15 cellular contexts compared by ENCODE assay signal in genomic region chr12:123512838-123513665, GRCh38. TPM values are rescaled to one million over a fixed set of nuclear protein-coding genes. Genes with fewer than 3 reads are reported as not detected.
A peak's percentile ranks its signal among the peaks of the same experiment; 100 is the strongest.
DNase-seq lines count a peak whose midpoint lies in the region; ATAC-seq lines count a peak whose summit lies in the region.
"Had no signal": no experiment of that assay in that cellular context is flagged by ENCODE, and none has a peak within 500 bp of the region (broad histone marks: within the 10 kb centered on the region; RNA-seq: fewer than 3 reads in every experiment).

No MANE protein-coding gene starts in this region.

- peaks cover 11 to 29% (median 21%) of the 10 kb centered on the region in 10 experiments for H3K4me1 ChIP-seq in BLaER1 treated with 17β-estradiol and CSF1 and Interleukin-3, amounts not matched to agents 10 nM and 100 nM
- H3K4me1 ChIP-seq in ectodermal cell (ENCODE audit: control insufficient read depth, insufficient read depth, low read length): no peaks in the 10 kb centered on the region
- peaks cover 21% of the 10 kb centered on the region for H3K4me1 ChIP-seq in mesenchymal stem cell (ENCODE audit: control insufficient read depth, insufficient read depth, low read depth, low read length)
- H3K4me1 ChIP-seq: Peyer's patch had no signal

- peak overlapping the region in 10 of 11 experiments; percentile 4 to 39 (median 17); a peak in 14 of 22 replicates for H3K4me2 ChIP-seq in BLaER1 treated with 17β-estradiol and CSF1 and Interleukin-3, amounts not matched to agents 10 nM and 100 nM
- no peak overlapping the region for H3K4me2 ChIP-seq in mesenchymal stem cell (ENCODE audit: low read length, poor library complexity, severe bottlenecking)

- DNase-seq in KBM-7 (peak; percentile 62), mesenchymal stem cell (no peak)
- no peak for DNase-seq in activated T-cell treated with anti-CD3 and anti-CD28 coated beads, Interleukin-2, amount 50 U/mL, for 72 hours
- DNase-seq: activated CD8-positive, alpha-beta memory T cell treated with anti-CD3 and anti-CD28 coated beads for 24 hours; caudate nucleus; GOT3; Peyer's patch; stimulated activated CD8-positive, alpha-beta memory T cell treated with anti-CD3 and anti-CD28 coated beads, Interleukin-4, amount 100 ng/mL, for 48 hours; T1000 had no signal

- H2BK120ac ChIP-seq in mesenchymal stem cell (ENCODE audit: low read depth, low read length): no peak overlapping the region

- H3K4me3 ChIP-seq in BLaER1 treated with 17β-estradiol and CSF1 and Interleukin-3, amounts not matched to agents 10 nM and 100 nM: no peak overlapping the region
- H3K4me3 ChIP-seq in ectodermal cell (ENCODE audit: insufficient read depth, low read depth, low read length) (no peak overlapping the region), mesenchymal stem cell (ENCODE audit: insufficient read depth in 1 of 2, low read depth in 1 of 2, low read length in 2 of 2) (no peak overlapping the region)
- H3K4me3 ChIP-seq: Peyer's patch had no signal

- no peaks in the 10 kb centered on the region for H3K27me3 ChIP-seq in BLaER1 treated with 17β-estradiol and CSF1 and Interleukin-3, amounts not matched to agents 10 nM and 100 nM
- H3K27me3 ChIP-seq in ectodermal cell (ENCODE audit: control insufficient read depth, insufficient read depth, low read length, poor library complexity, severe bottlenecking) (no peaks in the 10 kb centered on the region), mesenchymal stem cell (ENCODE audit: control insufficient read depth in 1 of 2, insufficient read depth in 1 of 2, low read length in 2 of 2) (no peaks in the 10 kb centered on the region)
- H3K27me3 ChIP-seq: Peyer's patch had no signal

- H3K9me3 Mint-ChIP-seq in activated T-cell treated with anti-CD3 and anti-CD28 coated beads, Interleukin-2, amount 50 U/mL, for 72 hours: no peaks in the 10 kb centered on the region
- H3K9me3 Mint-ChIP-seq: activated naive CD4-positive, alpha-beta T cell treated with anti-CD3 and anti-CD28 coated beads, Interleukin-2, amount 50 U/mL, for 24 hours had no signal

- no peak overlapping the region for H3K4me3 Mint-ChIP-seq in activated T-cell treated with anti-CD3 and anti-CD28 coated beads, Interleukin-2, amount 50 U/mL, for 72 hours
- H3K4me3 Mint-ChIP-seq: activated naive CD4-positive, alpha-beta T cell treated with anti-CD3 and anti-CD28 coated beads, Interleukin-2, amount 50 U/mL, for 24 hours had no signal

- peak overlapping the region in 7 of 11 experiments; percentile 20 to 67 (median 27); a peak in 12 of 22 replicates for H3K27ac ChIP-seq in BLaER1 treated with 17β-estradiol and CSF1 and Interleukin-3, amounts not matched to agents 10 nM and 100 nM
- peak overlapping the region; percentile 55 for H3K27ac ChIP-seq in ectodermal cell (ENCODE audit: insufficient read depth, low read depth, low read length, poor library complexity, severe bottlenecking)
- peak overlapping the region; percentile 7 for H3K27ac ChIP-seq in mesenchymal stem cell (ENCODE audit: low read length, poor library complexity, severe bottlenecking)
- H3K27ac ChIP-seq: Peyer's patch had no signal

- H3K36me3 Mint-ChIP-seq in activated T-cell treated with anti-CD3 and anti-CD28 coated beads, Interleukin-2, amount 50 U/mL, for 72 hours (ENCODE audit: insufficient read depth in 2 of 2): no peaks in the 10 kb centered on the region

- H3K9me3 ChIP-seq in BLaER1 treated with 17β-estradiol and CSF1 and Interleukin-3, amounts not matched to agents 10 nM and 100 nM (replicated peaks in 1 of 11): no peaks in the 10 kb centered on the region
- H3K9me3 ChIP-seq in ectodermal cell (ENCODE audit: control insufficient read depth, low read length) (no peaks in the 10 kb centered on the region), mesenchymal stem cell (ENCODE audit: control insufficient read depth, low read length) (no peaks in the 10 kb centered on the region)
- H3K9me3 ChIP-seq: Peyer's patch had no signal

- H2AFZ ChIP-seq in mesenchymal stem cell (ENCODE audit: low read depth, low read length): no peak overlapping the region

- H3K27ac Mint-ChIP-seq in activated T-cell treated with anti-CD3 and anti-CD28 coated beads, Interleukin-2, amount 50 U/mL, for 72 hours: no peak overlapping the region
- H3K27ac Mint-ChIP-seq: activated naive CD4-positive, alpha-beta T cell treated with anti-CD3 and anti-CD28 coated beads, Interleukin-2, amount 50 U/mL, for 24 hours had no signal

- no peaks in the 10 kb centered on the region for H4K20me1 ChIP-seq in BLaER1 treated with 17β-estradiol and CSF1 and Interleukin-3, amounts not matched to agents 10 nM and 100 nM

- H3K9ac ChIP-seq in BLaER1 treated with 17β-estradiol and CSF1 and Interleukin-3, amounts not matched to agents 10 nM and 100 nM: peak overlapping the region in 5 of 11 experiments; percentile 34 to 49 (median 41); a peak in 7 of 22 replicates
- no peak overlapping the region for H3K9ac ChIP-seq in mesenchymal stem cell (ENCODE audit: low read length)

- H3K14ac ChIP-seq in mesenchymal stem cell (ENCODE audit: low read length in 2 of 2): peak overlapping the region in 1 of 2 experiments; percentile 14

- no peak overlapping the region for H3K23ac ChIP-seq in mesenchymal stem cell (ENCODE audit: low read length in 2 of 2)

- H3K18ac ChIP-seq in mesenchymal stem cell (ENCODE audit: low read depth in 1 of 2, low read length in 2 of 2): peak overlapping the region in 1 of 2 experiments; percentile 35

- no peak overlapping the region for H4K8ac ChIP-seq in mesenchymal stem cell (ENCODE audit: low read length)

- no peak overlapping the region for H2AK5ac ChIP-seq in mesenchymal stem cell (ENCODE audit: low read length, severe bottlenecking)

- H2BK5ac ChIP-seq in mesenchymal stem cell (ENCODE audit: low read depth, low read length, poor library complexity, severe bottlenecking): no peak overlapping the region

- peak overlapping the region; percentile 29 to 56 for H2BK12ac ChIP-seq in mesenchymal stem cell (ENCODE audit: low read length in 2 of 2)

- H3K4me1 Mint-ChIP-seq in activated T-cell treated with anti-CD3 and anti-CD28 coated beads, Interleukin-2, amount 50 U/mL, for 72 hours (ENCODE audit: low read depth): no peaks in the 10 kb centered on the region

- 90 to 92% methylated on average over 26 of the region's 26 CpGs for WGBS in ectodermal cell, 2 experiments
- 91% methylated on average over 25 of the region's 26 CpGs for WGBS in mesenchymal stem cell

- ATAC-seq in GM18870 (IDR thresholded peaks at IDR 0.05; ENCODE audit: unreplicated experiment) (no peak), HG02885 (IDR thresholded peaks at IDR 0.05; ENCODE audit: poor library complexity, unreplicated experiment) (no peak), HG02870 (IDR thresholded peaks at IDR 0.05; ENCODE audit: unreplicated experiment) (no peak)
- ATAC-seq in activated T-cell treated with anti-CD3 and anti-CD28 coated beads, Interleukin-2, amount 50 U/mL, for 72 hours (replicated peaks in 1 of 2): no peak

- peaks cover 0 to 47% (median 13%) of the 10 kb centered on the region in 11 experiments; a peak in 12 of 22 replicates for H3K36me3 ChIP-seq in BLaER1 treated with 17β-estradiol and CSF1 and Interleukin-3, amounts not matched to agents 10 nM and 100 nM
- peaks cover 4% of the 10 kb centered on the region for H3K36me3 ChIP-seq in ectodermal cell (ENCODE audit: control insufficient read depth, insufficient read depth, low read length)
- H3K36me3 ChIP-seq in mesenchymal stem cell (ENCODE audit: control insufficient read depth in 1 of 2, insufficient read depth in 2 of 2, low read depth in 1 of 2, low read length in 2 of 2): peaks cover 57 to 63% of the 10 kb centered on the region in 2 experiments
- H3K36me3 ChIP-seq: Peyer's patch had no signal

- no peaks in the 10 kb centered on the region for H3K27me3 Mint-ChIP-seq in activated T-cell treated with anti-CD3 and anti-CD28 coated beads, Interleukin-2, amount 50 U/mL, for 72 hours (ENCODE audit: low read depth)
- H3K27me3 Mint-ChIP-seq: activated naive CD4-positive, alpha-beta T cell treated with anti-CD3 and anti-CD28 coated beads, Interleukin-2, amount 50 U/mL, for 24 hours had no signal

- no peak overlapping the region for H2BK15ac ChIP-seq in mesenchymal stem cell (ENCODE audit: low read depth, poor library complexity, severe bottlenecking)

- H3K79me1 ChIP-seq in mesenchymal stem cell (replicated peaks; ENCODE audit: low read length, poor library complexity, severe bottlenecking): peaks cover 19% of the 10 kb centered on the region

- H4K91ac ChIP-seq in mesenchymal stem cell (ENCODE audit: low read length): no peak overlapping the region

- in situ Hi-C loops in KBM-7 (cut with MboI; ENCODE audit: low pct_unique_long_range_greater_than_20kb, low sequenced_read_pairs): no loop called here

- H3K4ac ChIP-seq in mesenchymal stem cell (ENCODE audit: low read depth in 1 of 2, low read length in 2 of 2): no peak overlapping the region

RNA-seq across cellular contexts. Expression of gene RILPL1, which starts 20.5 kb away (rescaled TPM):
- 16.8 TPM for polyA plus RNA-seq in ectodermal cell (2013, experiment 1 of 4)
- 16.0 TPM for polyA plus RNA-seq in ectodermal cell (2013, experiment 2 of 4)
- 13.8 TPM for polyA plus RNA-seq in ectodermal cell (2013, experiment 3 of 4)
- polyA plus RNA-seq in ectodermal cell (2013, experiment 4 of 4): 15.8 TPM
- 43.2 TPM for polyA plus RNA-seq in mesenchymal stem cell (2013, experiment 1 of 2)
- polyA plus RNA-seq in mesenchymal stem cell (2013, experiment 2 of 2): 47.0 TPM
- 1 to 10 TPM; 5.4 TPM for total RNA-seq in activated T-cell treated with anti-CD3 and anti-CD28 coated beads, Interleukin-2, amount 50 U/mL, for 72 hours

RNA-seq across cellular contexts. Expression of gene SNRNP35, which starts 55.1 kb away (rescaled TPM):
- polyA plus RNA-seq in ectodermal cell (2013, experiment 1 of 4): 28.7 TPM
- polyA plus RNA-seq in ectodermal cell (2013, experiment 2 of 4): 27.6 TPM
- polyA plus RNA-seq in ectodermal cell (2013, experiment 3 of 4): 24.4 TPM
- polyA plus RNA-seq in ectodermal cell (2013, experiment 4 of 4): 27.2 TPM
- polyA plus RNA-seq in mesenchymal stem cell (2013, experiment 1 of 2): 12.3 TPM
- polyA plus RNA-seq in mesenchymal stem cell (2013, experiment 2 of 2): 11.3 TPM
- 10 to 100 TPM; 38.2 to 42.3 TPM for total RNA-seq in activated T-cell treated with anti-CD3 and anti-CD28 coated beads, Interleukin-2, amount 50 U/mL, for 72 hours
